In genomic region chr15:96186105-96186504, GRCh38 we compare ENCODE assay signal across 36 cellular contexts.
"Had no signal": no experiment of that assay in that cellular context is flagged by ENCODE, and none has a peak within 500 bp of the region (broad histone marks: within the 10 kb centered on the region; RNA-seq: fewer than 3 reads in every experiment).

No MANE protein-coding gene starts in this region.

- DNase-seq: activated CD4-positive, alpha-beta memory T cell treated with anti-CD3 and anti-CD28 coated beads for 36 hours; activated CD4-positive, alpha-beta T cell treated with anti-CD3 and anti-CD28 coated beads for 36 hours; activated CD4-positive, alpha-beta T cell treated with anti-CD3 and anti-CD28 coated beads, Interleukin-2, amount 10 ng/mL, durations not matched to agents 24 days and 14 days; activated CD4-positive, CD25-positive, alpha-beta regulatory T cell; activated CD4-positive, CD25-positive, alpha-beta regulatory T cell treated with anti-CD3 and anti-CD28 coated beads, Interleukin-2, amount 50 U/mL, for 72 hours; activated CD8-positive, alpha-beta memory T cell treated with anti-CD3 and anti-CD28 coated beads, Interleukin-2, amount 10 ng/mL, durations not matched to agents 7 days and 5 days; activated CD8-positive, alpha-beta memory T cell treated with anti-CD3 and anti-CD28 coated beads, Interleukin-2, amount 50 U/mL, for 4 hours; activated CD8-positive, alpha-beta T cell treated with anti-CD3 and anti-CD28 coated beads, Interleukin-2, amount 10 ng/mL, durations not matched to agents 7 days and 5 days; activated effector memory CD4-positive, alpha-beta T cell treated with anti-CD3 and anti-CD28 coated beads, Interleukin-2, amount 50 U/mL, for 16 hours; activated naive CD4-positive, alpha-beta T cell treated with anti-CD3 and anti-CD28 coated beads for 36 hours; activated naive CD8-positive, alpha-beta T cell treated with anti-CD3 and anti-CD28 coated beads for 36 hours; activated naive CD8-positive, alpha-beta T cell treated with anti-CD3 and anti-CD28 coated beads, Interleukin-2, amount 50 U/mL, for 24 hours; activated T-cell treated with anti-CD3 and anti-CD28 coated beads, Interleukin-2, amount 50 U/mL, for 1 hour; activated T-cell treated with anti-CD3 and anti-CD28 coated beads, Interleukin-2, amount 50 U/mL, for 48 hours; adrenal gland; amygdala; aorta; body of pancreas; central memory CD4-positive, alpha-beta T cell; dermis blood vessel endothelial cell; effector CD4-positive, alpha-beta T cell; effector memory CD8-positive, alpha-beta T cell; erythroblast; foreskin keratinocyte; gastrocnemius medialis; glutamatergic neuron; heart left ventricle; T-helper 17 cell; T1000 had no signal

- H3K36me3 Mint-ChIP-seq: activated CD4-positive, alpha-beta memory T cell treated with anti-CD3 and anti-CD28 coated beads for 36 hours; activated CD8-positive, alpha-beta memory T cell treated with anti-CD3 and anti-CD28 coated beads, Interleukin-2, amount 10 ng/mL, durations not matched to agents 7 days and 5 days; activated naive CD4-positive, alpha-beta T cell treated with anti-CD3 and anti-CD28 coated beads, Interleukin-2, amount 50 U/mL, for 24 hours; activated naive CD8-positive, alpha-beta T cell treated with anti-CD3 and anti-CD28 coated beads for 36 hours had no signal

- H3K27me3 Mint-ChIP-seq: activated CD4-positive, alpha-beta memory T cell treated with anti-CD3 and anti-CD28 coated beads for 36 hours; activated CD4-positive, alpha-beta T cell treated with anti-CD3 and anti-CD28 coated beads for 36 hours; activated CD4-positive, alpha-beta T cell treated with anti-CD3 and anti-CD28 coated beads, Interleukin-2, amount 10 ng/mL, durations not matched to agents 24 days and 14 days; activated CD8-positive, alpha-beta memory T cell treated with anti-CD3 and anti-CD28 coated beads, Interleukin-2, amount 10 ng/mL, durations not matched to agents 7 days and 5 days; T-helper 17 cell had no signal

- H3K4me3 Mint-ChIP-seq: activated CD4-positive, alpha-beta memory T cell treated with anti-CD3 and anti-CD28 coated beads for 36 hours; activated CD4-positive, alpha-beta T cell treated with anti-CD3 and anti-CD28 coated beads for 36 hours; activated CD4-positive, alpha-beta T cell treated with anti-CD3 and anti-CD28 coated beads, Interleukin-2, amount 10 ng/mL, durations not matched to agents 24 days and 14 days; activated CD8-positive, alpha-beta memory T cell treated with anti-CD3 and anti-CD28 coated beads, Interleukin-2, amount 10 ng/mL, durations not matched to agents 7 days and 5 days; activated CD8-positive, alpha-beta T cell treated with anti-CD3 and anti-CD28 coated beads, Interleukin-2, amount 10 ng/mL, durations not matched to agents 7 days and 5 days; activated naive CD4-positive, alpha-beta T cell treated with anti-CD3 and anti-CD28 coated beads for 36 hours; activated naive CD4-positive, alpha-beta T cell treated with anti-CD3 and anti-CD28 coated beads, Interleukin-2, amount 50 U/mL, for 24 hours; activated naive CD8-positive, alpha-beta T cell treated with anti-CD3 and anti-CD28 coated beads for 36 hours; activated naive CD8-positive, alpha-beta T cell treated with anti-CD3 and anti-CD28 coated beads, Interleukin-2, amount 50 U/mL, for 24 hours; activated T-helper 1 cell treated with anti-CD3 and anti-CD28 coated beads, Interleukin-12 subunit alpha, Interleukin-12 subunit beta, Interleukin-2, Interleukin-4 antibody, amounts not matched to agents 30 ng/mL and 10 ng/mL and 1 ng/mL, durations not matched to agents 14 hours and 24 hours and 36 hours; effector memory CD8-positive, alpha-beta T cell; T-helper 17 cell; T-helper 2 cell treated with Interferon-gamma antibody and Interleukin-4, amounts not matched to agents 5 μg/mL and 100 μg/mL, for 36 hours had no signal

- H3K27ac Mint-ChIP-seq: activated CD4-positive, alpha-beta memory T cell treated with anti-CD3 and anti-CD28 coated beads for 36 hours; activated CD4-positive, alpha-beta T cell treated with anti-CD3 and anti-CD28 coated beads for 36 hours; activated CD4-positive, alpha-beta T cell treated with anti-CD3 and anti-CD28 coated beads, Interleukin-2, amount 10 ng/mL, durations not matched to agents 24 days and 14 days; activated CD8-positive, alpha-beta memory T cell treated with anti-CD3 and anti-CD28 coated beads, Interleukin-2, amount 10 ng/mL, durations not matched to agents 7 days and 5 days; activated CD8-positive, alpha-beta T cell treated with anti-CD3 and anti-CD28 coated beads, Interleukin-2, amount 10 ng/mL, durations not matched to agents 7 days and 5 days; activated naive CD4-positive, alpha-beta T cell treated with anti-CD3 and anti-CD28 coated beads for 36 hours; activated naive CD4-positive, alpha-beta T cell treated with anti-CD3 and anti-CD28 coated beads, Interleukin-2, amount 50 U/mL, for 24 hours; activated naive CD8-positive, alpha-beta T cell treated with anti-CD3 and anti-CD28 coated beads for 36 hours; activated naive CD8-positive, alpha-beta T cell treated with anti-CD3 and anti-CD28 coated beads, Interleukin-2, amount 50 U/mL, for 24 hours; activated T-helper 1 cell treated with anti-CD3 and anti-CD28 coated beads, Interleukin-12 subunit alpha, Interleukin-12 subunit beta, Interleukin-2, Interleukin-4 antibody, amounts not matched to agents 30 ng/mL and 10 ng/mL and 1 ng/mL, durations not matched to agents 14 hours and 24 hours and 36 hours; activated T-helper 2 cell treated with anti-CD3 and anti-CD28 coated beads, Interferon-gamma antibody, Interleukin-2, Interleukin-4, amounts not matched to agents 10 μg/mL and 5 μg/mL and 100 μg/mL, durations not matched to agents 14 hours and 24 hours and 36 hours; effector memory CD8-positive, alpha-beta T cell; T-helper 17 cell; T-helper 2 cell treated with Interferon-gamma antibody and Interleukin-4, amounts not matched to agents 5 μg/mL and 100 μg/mL, for 36 hours had no signal

- ATAC-seq: activated CD4-positive, alpha-beta T cell treated with anti-CD3 and anti-CD28 coated beads for 36 hours; activated CD8-positive, alpha-beta memory T cell treated with anti-CD3 and anti-CD28 coated beads, Interleukin-2, amount 10 ng/mL, durations not matched to agents 7 days and 5 days; activated CD8-positive, alpha-beta T cell treated with anti-CD3 and anti-CD28 coated beads, Interleukin-2, amount 10 ng/mL, durations not matched to agents 7 days and 5 days; activated naive CD8-positive, alpha-beta T cell treated with anti-CD3 and anti-CD28 coated beads, Interleukin-2, amount 50 U/mL, for 24 hours; body of pancreas; effector memory CD8-positive, alpha-beta T cell; foreskin keratinocyte; gastrocnemius medialis; heart left ventricle; T-helper 17 cell had no signal

- H3K9me3 Mint-ChIP-seq: activated CD4-positive, alpha-beta memory T cell treated with anti-CD3 and anti-CD28 coated beads for 36 hours; activated CD4-positive, alpha-beta T cell treated with anti-CD3 and anti-CD28 coated beads, Interleukin-2, amount 10 ng/mL, durations not matched to agents 24 days and 14 days; activated naive CD4-positive, alpha-beta T cell treated with anti-CD3 and anti-CD28 coated beads for 36 hours; activated naive CD4-positive, alpha-beta T cell treated with anti-CD3 and anti-CD28 coated beads, Interleukin-2, amount 50 U/mL, for 24 hours; activated naive CD8-positive, alpha-beta T cell treated with anti-CD3 and anti-CD28 coated beads for 36 hours; activated naive CD8-positive, alpha-beta T cell treated with anti-CD3 and anti-CD28 coated beads, Interleukin-2, amount 50 U/mL, for 24 hours; activated T-helper 2 cell treated with anti-CD3 and anti-CD28 coated beads, Interferon-gamma antibody, Interleukin-2, Interleukin-4, amounts not matched to agents 10 μg/mL and 5 μg/mL and 100 μg/mL, durations not matched to agents 14 hours and 24 hours and 36 hours; effector memory CD8-positive, alpha-beta T cell; T-helper 2 cell treated with Interferon-gamma antibody and Interleukin-4, amounts not matched to agents 5 μg/mL and 100 μg/mL, for 36 hours had no signal

- H3K4me1 Mint-ChIP-seq: activated CD4-positive, alpha-beta T cell treated with anti-CD3 and anti-CD28 coated beads for 36 hours; activated CD4-positive, alpha-beta T cell treated with anti-CD3 and anti-CD28 coated beads, Interleukin-2, amount 10 ng/mL, durations not matched to agents 24 days and 14 days; activated CD8-positive, alpha-beta memory T cell treated with anti-CD3 and anti-CD28 coated beads, Interleukin-2, amount 10 ng/mL, durations not matched to agents 7 days and 5 days; activated naive CD4-positive, alpha-beta T cell treated with anti-CD3 and anti-CD28 coated beads, Interleukin-2, amount 50 U/mL, for 24 hours; activated naive CD8-positive, alpha-beta T cell treated with anti-CD3 and anti-CD28 coated beads for 36 hours; activated naive CD8-positive, alpha-beta T cell treated with anti-CD3 and anti-CD28 coated beads, Interleukin-2, amount 50 U/mL, for 24 hours; T-helper 17 cell had no signal

- H3K4me3 ChIP-seq: adrenal gland, body of pancreas, cardiac muscle cell, coronary artery, esophagus muscularis mucosa, gastrocnemius medialis, heart left ventricle had no signal
